In genomic region chr1:81834921-81835698, GRCh38 we compare ENCODE assay signal across 13 cellular contexts. TPM values are rescaled to one million over a fixed set of nuclear protein-coding genes. Genes with fewer than 3 reads are reported as not detected.
A peak's percentile ranks its signal among the peaks of the same experiment; 100 is the strongest.
DNase-seq lines count a peak whose midpoint lies in the region; FAIRE-seq and TF ChIP-seq lines count a peak whose summit lies in the region.
"Had no signal": no experiment of that assay in that cellular context is flagged by ENCODE, and none has a peak within 500 bp of the region (broad histone marks: within the 10 kb centered on the region; RNA-seq: fewer than 3 reads in every experiment).

No MANE protein-coding gene starts in this region.

- no peak overlapping the region for H3K27ac Mint-ChIP-seq in CD8-positive, alpha-beta memory T cell
- H3K27ac Mint-ChIP-seq: activated T-cell treated with anti-CD3 and anti-CD28 coated beads, Interleukin-2, amount 50 U/mL, for 24 hours had no signal

- DNase-seq in NOMO-1 treated with DMSO at 0.1 percent for 48 hours (lab: John Stamatoyannopoulos, UW; ENCODE audit: unreplicated experiment) (peak; percentile 7), NOMO-1 treated with dmso at 0.1 percent for 144 hours (lab: John Stamatoyannopoulos, UW; ENCODE audit: unreplicated experiment) (no peak), coronary artery (ENCODE audit: low spot score) (no peak), left kidney (ENCODE audit: low read depth, low spot score) (peak; percentile 33), urothelium cell line (ENCODE audit: low spot score) (peak; percentile 6), neuronal stem cell (ENCODE audit: low spot score) (no peak), iPS-NIHi7 (ENCODE audit: extremely low spot score) (no peak)
- DNase-seq in CD8-positive, alpha-beta memory T cell, result no peak
- DNase-seq: activated T-cell treated with anti-CD3 and anti-CD28 coated beads, Interleukin-2, amount 50 U/mL, for 24 hours; DND-41 had no signal

- H2BK12ac ChIP-seq in neuronal stem cell (ENCODE audit: low read length), result no peak overlapping the region

- no peak for TF ChIP-seq CTCF in coronary artery (IDR thresholded peaks at IDR 0.05)

- H3K4me3 Mint-ChIP-seq in CD8-positive, alpha-beta memory T cell, result no peak overlapping the region
- H3K4me3 Mint-ChIP-seq: activated T-cell treated with anti-CD3 and anti-CD28 coated beads, Interleukin-2, amount 50 U/mL, for 24 hours had no signal

- H3K27me3 Mint-ChIP-seq in CD8-positive, alpha-beta memory T cell, result no peaks in the 10 kb centered on the region
- H3K27me3 Mint-ChIP-seq: activated T-cell treated with anti-CD3 and anti-CD28 coated beads, Interleukin-2, amount 50 U/mL, for 24 hours had no signal

- peaks cover 1% of the 10 kb centered on the region for H3K79me1 ChIP-seq in neuronal stem cell (ENCODE audit: low read depth, low read length)

- H3K4me3 ChIP-seq in coronary artery (peak overlapping the region; percentile 32), neuronal stem cell (ENCODE audit: low read length in 2 of 2) (no peak overlapping the region)
- H3K4me3 ChIP-seq in CD8-positive, alpha-beta memory T cell (ENCODE audit: low read length), result no peak overlapping the region
- H3K4me3 ChIP-seq: breast epithelium, suprapubic skin had no signal

- no peaks in the 10 kb centered on the region for H3K27me3 ChIP-seq in neuronal stem cell (ENCODE audit: control insufficient read depth in 3 of 3, insufficient read depth in 3 of 3, low read depth in 1 of 3, low read length in 3 of 3)
- H3K27me3 ChIP-seq in CD8-positive, alpha-beta memory T cell (ENCODE audit: insufficient read depth, low read length, poor library complexity, severe bottlenecking), result no peaks in the 10 kb centered on the region
- H3K27me3 ChIP-seq: breast epithelium, suprapubic skin had no signal

- POLR2A ChIA-PET in CD8-positive, alpha-beta memory T cell (lab: Charles Lee), result no interaction called here

- no peak overlapping the region for H3K9ac ChIP-seq in neuronal stem cell (ENCODE audit: low read depth, low read length, poor library complexity)

- FAIRE-seq in urothelium cell line (lab: Jason Lieb, UNC), result no peak

- H3K4me1 Mint-ChIP-seq in CD8-positive, alpha-beta memory T cell, result no peaks in the 10 kb centered on the region

- no peak overlapping the region for H3K14ac ChIP-seq in neuronal stem cell (ENCODE audit: low read length)

- no peak overlapping the region for H3K4me2 ChIP-seq in neuronal stem cell (ENCODE audit: insufficient read depth, low read length, poor library complexity, severe bottlenecking)

- no peak overlapping the region for H4K8ac ChIP-seq in neuronal stem cell (ENCODE audit: low read depth, low read length)

- H3K23ac ChIP-seq in neuronal stem cell (ENCODE audit: low read depth, low read length, poor library complexity), result no peak overlapping the region

- peaks cover 8 to 25% (median 13%) of the 10 kb centered on the region in 5 donors for H3K9me3 Mint-ChIP-seq in CD8-positive, alpha-beta memory T cell

- H4K91ac ChIP-seq in neuronal stem cell (ENCODE audit: low read depth, low read length, poor library complexity), result no peak overlapping the region

- H2AFZ ChIP-seq in neuronal stem cell (ENCODE audit: low read length), result no peak overlapping the region

- no peak overlapping the region for H2BK15ac ChIP-seq in neuronal stem cell (ENCODE audit: low read length)

- H3K4me1 ChIP-seq in neuronal stem cell (ENCODE audit: control insufficient read depth in 2 of 2, insufficient read depth in 1 of 2, low read depth in 1 of 2, low read length in 2 of 2), result peaks cover 4 to 34% of the 10 kb centered on the region in 2 donors
- no peaks in the 10 kb centered on the region for H3K4me1 ChIP-seq in CD8-positive, alpha-beta memory T cell (ENCODE audit: insufficient read depth, low read length)

- no peak overlapping the region for H2AK5ac ChIP-seq in neuronal stem cell (ENCODE audit: low read depth, low read length)

- WGBS in neuronal stem cell (ENCODE audit: extremely low coverage in 2 of 2, insufficient read length in 2 of 2, insufficient replicate concordance in 1 of 2), 2 donors, result no CpG with 5 or more reads among the region's 6 CpGs

- H3K27ac ChIP-seq in coronary artery (no peak overlapping the region), neuronal stem cell (replicated peaks; ENCODE audit: low read length) (no peak overlapping the region)
- no peak overlapping the region for H3K27ac ChIP-seq in CD8-positive, alpha-beta memory T cell (ENCODE audit: low read depth, low read length)
- H3K27ac ChIP-seq: 22Rv1, breast epithelium, suprapubic skin had no signal

- H2BK5ac ChIP-seq in neuronal stem cell (ENCODE audit: low read length), result no peak overlapping the region

- H3K18ac ChIP-seq in neuronal stem cell (ENCODE audit: low read length), result no peak overlapping the region

- peaks cover 2 to 50% of the 10 kb centered on the region in 2 donors for H3K36me3 ChIP-seq in neuronal stem cell (replicated peaks in 1 of 2; ENCODE audit: control insufficient read depth in 2 of 2, insufficient read depth in 2 of 2, low read length in 2 of 2)
- no peaks in the 10 kb centered on the region for H3K36me3 ChIP-seq in CD8-positive, alpha-beta memory T cell (ENCODE audit: insufficient read depth, low read length)
- H3K36me3 ChIP-seq: breast epithelium, suprapubic skin had no signal

- H3K4ac ChIP-seq in neuronal stem cell (ENCODE audit: low read length), result no peak overlapping the region

- H3K9me3 ChIP-seq in neuronal stem cell (replicated peaks in 1 of 2; ENCODE audit: control insufficient read depth in 2 of 2, insufficient read depth in 1 of 2, low read depth in 1 of 2, low read length in 2 of 2), result no peaks in the 10 kb centered on the region
- H3K9me3 ChIP-seq in CD8-positive, alpha-beta memory T cell (ENCODE audit: low read length), result no peaks in the 10 kb centered on the region
- H3K9me3 ChIP-seq: breast epithelium, suprapubic skin had no signal

- H2BK120ac ChIP-seq in neuronal stem cell (ENCODE audit: low read depth, low read length), result no peak overlapping the region

- CTCF ChIA-PET in CD8-positive, alpha-beta memory T cell (lab: Charles Lee), result no interaction called here

- no peaks in the 10 kb centered on the region for H3K36me3 Mint-ChIP-seq in CD8-positive, alpha-beta memory T cell

RNA-seq across cellular contexts. Expression of gene ADGRL2, which starts 34.4 kb away (rescaled TPM):
- polyA plus RNA-seq in neuronal stem cell (2013, experiment 1 of 2), result 98.5 TPM
- polyA plus RNA-seq in neuronal stem cell (2013, experiment 2 of 2), result 102 TPM
- not detected for total RNA-seq in CD8-positive, alpha-beta memory T cell
- not detected for polyA plus RNA-seq in CD8-positive, alpha-beta memory T cell

Comparison
In these comparisons a context has a peak if more than half of its experiments do, and no peak if none do; other contexts are left out.
1. DNase-seq: peak in NOMO-1 treated with DMSO at 0.1 percent for 48 hours (single experiment), left kidney (single experiment) and urothelium cell line (single experiment); none in NOMO-1 treated with dmso at 0.1 percent for 144 hours (single experiment), coronary artery (single experiment), neuronal stem cell (single experiment), CD8-positive, alpha-beta memory T cell (0 of 5) and iPS-NIHi7 (single experiment).